Comparison of ENCODE assay signal across 15 cellular contexts in the genomic region with DNA sequence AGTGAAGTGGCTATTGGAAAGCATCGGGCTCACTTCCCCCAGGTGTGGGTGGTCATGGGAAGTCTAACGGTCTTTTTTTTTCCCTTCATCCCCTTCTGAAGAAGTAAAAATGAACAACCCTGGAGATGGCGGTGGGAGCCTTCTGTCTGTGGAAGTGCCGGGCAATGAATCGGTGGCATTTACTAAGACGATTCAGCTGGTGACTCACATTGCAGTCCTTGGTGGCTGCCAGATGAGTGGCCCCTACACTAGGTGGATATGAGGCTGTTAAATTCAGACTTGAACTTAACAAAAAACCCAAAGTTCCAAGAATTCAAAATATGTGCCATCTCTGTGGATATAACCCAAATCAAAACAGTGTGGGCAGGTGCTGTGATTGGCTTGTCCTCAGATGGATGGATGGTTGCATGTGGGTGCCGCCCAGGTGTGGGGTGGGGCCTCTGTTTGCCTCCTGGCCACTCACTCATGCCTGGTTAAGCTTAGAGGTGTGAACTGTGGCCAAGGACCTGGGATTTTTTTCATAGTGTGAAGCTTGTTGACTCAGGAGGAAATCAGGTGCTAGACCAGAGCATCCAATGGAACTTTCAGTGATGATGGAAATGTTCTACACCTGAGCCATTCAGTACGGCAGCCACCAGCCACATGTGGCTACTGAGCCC.
DNase-seq lines count a peak whose midpoint lies in the region; ATAC-seq and TF ChIP-seq lines count a peak whose summit lies in the region.
"Had no signal": no experiment of that assay in that cellular context is flagged by ENCODE, and none has a peak within 500 bp of the region (broad histone marks: within the 10 kb centered on the region; RNA-seq: fewer than 3 reads in every experiment).

No MANE protein-coding gene starts in this region.

- ATAC-seq in GM21423 (IDR thresholded peaks at IDR 0.05; ENCODE audit: unreplicated experiment) (no peak), omental fat pad (ENCODE audit: low FRiP score) (no peak)
- ATAC-seq: CD8-positive, alpha-beta T cell; HCT116 had no signal

- H3K36me3 ChIP-seq in adrenal gland (replicated peaks in 1 of 2): no peaks in the 10 kb centered on the region
- no peaks in the 10 kb centered on the region for H3K36me3 ChIP-seq in osteoblast (ENCODE audit: insufficient read depth, low read length)
- H3K36me3 ChIP-seq in BE2C: no peaks in the 10 kb centered on the region
- H3K36me3 ChIP-seq: BLaER1 treated with 17β-estradiol and CSF1 and Interleukin-3, amounts not matched to agents 10 nM and 100 nM had no signal

- no peak overlapping the region for H3K27ac ChIP-seq in adrenal gland
- H3K27ac ChIP-seq in osteoblast (ENCODE audit: low read depth, low read length): no peak overlapping the region
- H3K27ac ChIP-seq: BLaER1 treated with 17β-estradiol and CSF1 and Interleukin-3, amounts not matched to agents 10 nM and 100 nM; HL-60 had no signal

- H3K79me2 ChIP-seq in osteoblast (ENCODE audit: insufficient read depth, low read length): no peaks in the 10 kb centered on the region

- no peak for TF ChIP-seq POLR2A in adrenal gland (IDR thresholded peaks at IDR 0.05)

- H3K4me3 ChIP-seq in adrenal gland (no peak overlapping the region), osteoblast (ENCODE audit: insufficient read depth, low read length) (no peak overlapping the region), BE2C (ENCODE audit: low read depth, low read length) (no peak overlapping the region)
- H3K4me3 ChIP-seq: BLaER1 treated with 17β-estradiol and CSF1 and Interleukin-3, amounts not matched to agents 10 nM and 100 nM had no signal

- no peak overlapping the region for H3K4me2 ChIP-seq in osteoblast (ENCODE audit: insufficient read depth, low read length)
- H3K4me2 ChIP-seq: BLaER1 treated with 17β-estradiol and CSF1 and Interleukin-3, amounts not matched to agents 10 nM and 100 nM had no signal

- no peaks in the 10 kb centered on the region for H3K9me3 ChIP-seq in adrenal gland (replicated peaks in 1 of 3)
- H3K9me3 ChIP-seq in osteoblast (ENCODE audit: low read depth, low read length): no peaks in the 10 kb centered on the region
- no peaks in the 10 kb centered on the region for H3K9me3 ChIP-seq in BE2C
- H3K9me3 ChIP-seq: BLaER1 treated with 17β-estradiol and CSF1 and Interleukin-3, amounts not matched to agents 10 nM and 100 nM had no signal

- no peak overlapping the region for H2AFZ ChIP-seq in osteoblast (ENCODE audit: low read length)

- H3K27me3 ChIP-seq in adrenal gland (no peaks in the 10 kb centered on the region), osteoblast (ENCODE audit: insufficient read depth, low read length) (no peaks in the 10 kb centered on the region), BE2C (no peaks in the 10 kb centered on the region)
- H3K27me3 ChIP-seq: BLaER1 treated with 17β-estradiol and CSF1 and Interleukin-3, amounts not matched to agents 10 nM and 100 nM had no signal

- H4K20me1 ChIP-seq in osteoblast (ENCODE audit: insufficient read depth, low read length): no peaks in the 10 kb centered on the region
- H4K20me1 ChIP-seq: BLaER1 treated with 17β-estradiol and CSF1 and Interleukin-3, amounts not matched to agents 10 nM and 100 nM had no signal

- no peaks in the 10 kb centered on the region for H3K4me1 ChIP-seq in adrenal gland (replicated peaks in 1 of 2)
- no peaks in the 10 kb centered on the region for H3K4me1 ChIP-seq in osteoblast (ENCODE audit: insufficient read depth, low read length)
- H3K4me1 ChIP-seq in BE2C: no peaks in the 10 kb centered on the region

- 61 to 77% (median 64%) methylated on average over 7 to 8 of the region's 8 CpGs for WGBS in adrenal gland, 4 donors

- intact Hi-C loops in adrenal gland (cut with DNase I): no loop called here

- TF ChIP-seq CTCF in adrenal gland (IDR thresholded peaks at IDR 0.05) (no peak), osteoblast (IDR thresholded peaks at IDR 0.05; ENCODE audit: extremely low read depth, low read depth, low read length) (no peak), BE2C (IDR thresholded peaks at IDR 0.05; ENCODE audit: low read depth, low read length) (no peak), omental fat pad (IDR thresholded peaks at IDR 0.05) (no peak)

- peak; percentile 34 for DNase-seq in Daoy (ENCODE audit: low read depth)
- peak in 6 of 7 donors; percentile 21 to 50 (median 45) for DNase-seq in adrenal gland
- peak; percentile 32 for DNase-seq in osteoblast (ENCODE audit: insufficient read length, low spot score, missing footprints)
- no peak for DNase-seq in BE2C
- no peak for DNase-seq in omental fat pad (ENCODE audit: low spot score)
- DNase-seq: CD8-positive, alpha-beta T cell; COR-L47; GDM1; GOT3; H7; HFFc6 had no signal

Comparison
In these comparisons a context has a peak if more than half of its experiments do, and no peak if none do; other contexts are left out.
1. DNase-seq: peak in Daoy (single experiment), adrenal gland (6 of 7) and osteoblast (single experiment); none in BE2C (single experiment) and omental fat pad (single experiment).